Comparison of ENCODE assay signal across 23 cellular contexts in the genomic region with DNA sequence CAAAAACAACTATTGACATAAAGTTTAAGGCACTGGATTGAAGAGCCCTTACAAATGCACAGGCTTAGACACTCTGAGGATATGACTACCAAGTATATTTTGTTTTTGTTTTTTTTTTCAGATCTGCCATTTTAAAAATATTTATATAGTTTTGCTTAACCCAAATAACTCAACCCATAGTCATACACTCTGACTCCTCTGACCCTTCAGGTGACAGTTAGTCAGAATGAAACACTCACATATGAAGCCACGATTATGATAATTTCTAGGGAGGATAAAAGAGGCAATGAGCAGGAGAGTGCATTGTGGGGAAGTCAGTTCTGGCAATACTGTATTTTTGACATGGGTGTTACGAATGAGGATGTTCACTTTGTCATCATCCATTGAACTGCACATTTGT.
"Had no signal": no experiment of that assay in that cellular context is flagged by ENCODE, and none has a peak within 500 bp of the region (broad histone marks: within the 10 kb centered on the region; RNA-seq: fewer than 3 reads in every experiment).

No MANE protein-coding gene starts in this region.

- H3K4me2 ChIP-seq: PC-9 had no signal

- ATAC-seq: activated T-cell treated with anti-CD3 and anti-CD28 coated beads, Interleukin-2, amount 50 U/mL, for 4 hours; Right ventricle myocardium inferior; T-cell had no signal

- H3K27ac ChIP-seq: PC-9, SK-N-MC had no signal

- FAIRE-seq: TTC549 had no signal

- DNase-seq: activated B cell treated with CpG ODN at 0.5 μM for 24 hours; activated CD4-positive, alpha-beta memory T cell treated with anti-CD3 and anti-CD28 coated beads for 36 hours; activated CD4-positive, alpha-beta T cell treated with anti-CD3 and anti-CD28 coated beads, Interleukin-2, amount 10 ng/mL, durations not matched to agents 7 days and 5 days; activated CD8-positive, alpha-beta memory T cell treated with anti-CD3 and anti-CD28 coated beads for 24 hours; activated effector memory CD4-positive, alpha-beta T cell treated with anti-CD3 and anti-CD28 coated beads, Interleukin-2, amount 50 U/mL, for 16 hours; activated naive CD4-positive, alpha-beta T cell treated with anti-CD3 and anti-CD28 coated beads for 36 hours; activated T-cell treated with anti-CD3 and anti-CD28 coated beads, Interleukin-2, amount 50 U/mL, for 4 hours; amygdala; central memory CD4-positive, alpha-beta T cell; Karpas-422; NCI-H1105 treated with DMSO at 0.1 percent for 48 hours; NCI-H1436 treated with DMSO at 0.1 percent for 48 hours; NCI-H187; NCI-H2081; NCI-H510A treated with DMSO at 0.1 percent for 48 hours; NCI-H69; PC-9; T-cell; T-helper 2 cell; T1000 had no signal

- H3K4me3 ChIP-seq: PC-9, SK-N-MC had no signal
